Comparison of ENCODE assay signal across 17 cellular contexts in genomic region chr7:41956712-41957111, GRCh38.
DNase-seq lines count a peak whose midpoint lies in the region; TF ChIP-seq lines count a peak whose summit lies in the region.
"Had no signal": no experiment of that assay in that cellular context is flagged by ENCODE, and none has a peak within 500 bp of the region (broad histone marks: within the 10 kb centered on the region; RNA-seq: fewer than 3 reads in every experiment).

No MANE protein-coding gene starts in this region.

- no peak for TF ChIP-seq CTCF in GM20000 (IDR thresholded peaks at IDR 0.05; ENCODE audit: extremely low read depth, missing control alignments)

- peak overlapping the region; percentile 64 for H3K4me3 ChIP-seq in adipocyte (ENCODE audit: low read length)
- no peak overlapping the region for H3K4me3 ChIP-seq in skeletal muscle satellite cell (ENCODE audit: low read length)

- peak overlapping the region; percentile 43 for H3K9ac ChIP-seq in adipocyte (ENCODE audit: low read length)
- H3K9ac ChIP-seq in skeletal muscle satellite cell (ENCODE audit: low read depth, low read length) = no peak overlapping the region

- DNase-seq in ELF-1 (ENCODE audit: low read depth, low spot score) (peak; percentile 47), adipocyte (ENCODE audit: low read depth) (no peak), islet precursor cell (peak; percentile 61), GM20000 (ENCODE audit: low spot score) (no peak), HPDE6-E6E7 (ENCODE audit: extremely low spot score) (no peak), DMS79 (lab: John Stamatoyannopoulos, UW) (no peak), NCI-H187 treated with DMSO at 0.1 percent for 48 hours (lab: John Stamatoyannopoulos, UW) (no peak)
- DNase-seq: activated B cell treated with CpG ODN at 0.5 μM for 24 hours; activated effector memory CD4-positive, alpha-beta T cell treated with Interleukin-2 at 50 U/mL for 16 hours; COR-L47; naive B cell; NCI-H187; NK-92 treated with Interleukin-12 subunit alpha and Interleukin-12 subunit beta, amount 100 ng/mL, for 24 hours; SHP77 treated with DMSO at 0.1 percent for 48 hours; stimulated activated CD4-positive, alpha-beta T cell treated with anti-CD3 and anti-CD28 coated beads, Interleukin-12 subunit alpha, Interleukin-12 subunit beta, amount 100 ng/mL, for 4 hours; T-helper 17 cell had no signal

- H3K27me3 ChIP-seq in adipocyte (replicated peaks; ENCODE audit: control insufficient read depth, insufficient read depth, low read length) (no peaks in the 10 kb centered on the region), skeletal muscle satellite cell (ENCODE audit: control insufficient read depth, insufficient read depth, low read length) (no peaks in the 10 kb centered on the region)

- peaks cover 25% of the 10 kb centered on the region for H3K4me1 ChIP-seq in adipocyte (ENCODE audit: control insufficient read depth, insufficient read depth, low read length)
- peaks cover 18% of the 10 kb centered on the region for H3K4me1 ChIP-seq in skeletal muscle satellite cell (ENCODE audit: control insufficient read depth, insufficient read depth, low read length)

- H3K36me3 ChIP-seq in adipocyte (ENCODE audit: control insufficient read depth, insufficient read depth, low read length, severe bottlenecking) = no peaks in the 10 kb centered on the region
- no peaks in the 10 kb centered on the region for H3K36me3 ChIP-seq in skeletal muscle satellite cell (ENCODE audit: insufficient read depth, low read length)

- no peaks in the 10 kb centered on the region for H3K9me3 ChIP-seq in adipocyte (ENCODE audit: control insufficient read depth, low read length)
- H3K9me3 ChIP-seq in skeletal muscle satellite cell (replicated peaks; ENCODE audit: low read length) = no peaks in the 10 kb centered on the region

- H3K4me2 ChIP-seq in skeletal muscle satellite cell (ENCODE audit: low read length) = peak overlapping the region; percentile 66

Comparison
In these comparisons a context has a peak if more than half of its experiments do, and no peak if none do; other contexts are left out.
1. DNase-seq: peak in ELF-1 (single experiment) and islet precursor cell (single experiment); none in adipocyte (single experiment), GM20000 (single experiment), HPDE6-E6E7 (single experiment), DMS79 (single experiment) and NCI-H187 treated with DMSO at 0.1 percent for 48 hours (single experiment).